1 cellular context compared by ENCODE assay signal in genomic region chr1:230868736-230869385, GRCh38.
A peak's percentile ranks its signal among the peaks of the same experiment; 100 is the strongest.
TF ChIP-seq lines count a peak whose summit lies in the region.

No MANE protein-coding gene starts in this region.

TF ChIP-seq in HepG2, 621 proteins besides CTCF, POLR2A, EP300 and RAD21 (continued from another document and continues in another):
- TF ChIP-seq TEF (CRISPR knock-in tag; IDR thresholded peaks at IDR 0.05): 0 out of 2 replicates have a peak, but pooled peaks have one; percentile 26
- peak; percentile 95 for TF ChIP-seq MYC (CRISPR knock-in tag; IDR thresholded peaks at IDR 0.05; ENCODE audit: borderline replicate concordance)
- 0 out of 2 replicates have a peak, but pooled peaks have one; percentile 66 for TF ChIP-seq MTF2 (CRISPR knock-in tag; IDR thresholded peaks at IDR 0.05; ENCODE audit: borderline replicate concordance)
- 0 out of 2 replicates have a peak, but pooled peaks have one; percentile 44 for TF ChIP-seq ZNF557 (CRISPR knock-in tag; IDR thresholded peaks at IDR 0.05)
- TF ChIP-seq ZNF274 (CRISPR knock-in tag; IDR thresholded peaks at IDR 0.05): 0 out of 2 replicates have a peak, but pooled peaks have one; percentile 42
- TF ChIP-seq ARID5B (CRISPR knock-in tag; IDR thresholded peaks at IDR 0.05): 0 out of 2 replicates have a peak, but pooled peaks have one; percentile 7
- TF ChIP-seq BRD4 (CRISPR knock-in tag; IDR thresholded peaks at IDR 0.05): peak; percentile 60; the same call in 1 of the 2 replicates
- no peak for TF ChIP-seq SNAI1 (CRISPR knock-in tag; IDR thresholded peaks at IDR 0.05; ENCODE audit: borderline replicate concordance)
- TF ChIP-seq SETDB1 (CRISPR knock-in tag; IDR thresholded peaks at IDR 0.05; ENCODE audit: borderline replicate concordance): peak; percentile 82; the same call in 1 of the 2 replicates
- TF ChIP-seq, protein P1, sequence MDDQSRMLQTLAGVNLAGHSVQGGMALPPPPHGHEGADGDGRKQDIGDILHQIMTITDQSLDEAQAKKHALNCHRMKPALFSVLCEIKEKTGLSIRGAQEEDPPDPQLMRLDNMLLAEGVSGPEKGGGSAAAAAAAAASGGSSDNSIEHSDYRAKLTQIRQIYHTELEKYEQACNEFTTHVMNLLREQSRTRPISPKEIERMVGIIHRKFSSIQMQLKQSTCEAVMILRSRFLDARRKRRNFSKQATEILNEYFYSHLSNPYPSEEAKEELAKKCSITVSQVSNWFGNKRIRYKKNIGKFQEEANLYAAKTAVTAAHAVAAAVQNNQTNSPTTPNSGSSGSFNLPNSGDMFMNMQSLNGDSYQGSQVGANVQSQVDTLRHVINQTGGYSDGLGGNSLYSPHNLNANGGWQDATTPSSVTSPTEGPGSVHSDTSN (CRISPR knock-in tag; IDR thresholded peaks at IDR 0.05; ENCODE audit: borderline replicate concordance): no peak
- 0 out of 2 replicates have a peak, but pooled peaks have one; percentile 39 for TF ChIP-seq ESRRA (CRISPR knock-in tag; IDR thresholded peaks at IDR 0.05; ENCODE audit: low read depth)
- TF ChIP-seq, protein P2, sequence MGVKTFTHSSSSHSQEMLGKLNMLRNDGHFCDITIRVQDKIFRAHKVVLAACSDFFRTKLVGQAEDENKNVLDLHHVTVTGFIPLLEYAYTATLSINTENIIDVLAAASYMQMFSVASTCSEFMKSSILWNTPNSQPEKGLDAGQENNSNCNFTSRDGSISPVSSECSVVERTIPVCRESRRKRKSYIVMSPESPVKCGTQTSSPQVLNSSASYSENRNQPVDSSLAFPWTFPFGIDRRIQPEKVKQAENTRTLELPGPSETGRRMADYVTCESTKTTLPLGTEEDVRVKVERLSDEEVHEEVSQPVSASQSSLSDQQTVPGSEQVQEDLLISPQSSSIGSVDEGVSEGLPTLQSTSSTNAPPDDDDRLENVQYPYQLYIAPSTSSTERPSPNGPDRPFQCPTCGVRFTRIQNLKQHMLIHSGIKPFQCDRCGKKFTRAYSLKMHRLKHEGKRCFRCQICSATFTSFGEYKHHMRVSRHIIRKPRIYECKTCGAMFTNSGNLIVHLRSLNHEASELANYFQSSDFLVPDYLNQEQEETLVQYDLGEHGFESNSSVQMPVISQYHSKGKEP (CRISPR knock-in tag; IDR thresholded peaks at IDR 0.05): peak; percentile 24; the same call in 1 of the 2 replicates
- peak; percentile 27; the same call in 1 of the 2 replicates for TF ChIP-seq ZSCAN21 (CRISPR knock-in tag; IDR thresholded peaks at IDR 0.05; ENCODE audit: borderline replicate concordance)
- peak; percentile 64; the same call in 1 of the 2 replicates for TF ChIP-seq ZNF605 (CRISPR knock-in tag; IDR thresholded peaks at IDR 0.05)
- no peak for TF ChIP-seq HOXA7 (CRISPR knock-in tag; IDR thresholded peaks at IDR 0.05)
- TF ChIP-seq SOX13 (IDR thresholded peaks at IDR 0.05): no peak
- peak in 1 of 2 experiments; percentile 42; a peak in 1 of 4 replicates for TF ChIP-seq SOX13 (CRISPR knock-in tag; conservative IDR thresholded peaks at IDR 0.05 in 1 of 2, IDR thresholded peaks at IDR 0.05 in 1 of 2)
- TF ChIP-seq ZNF572 (CRISPR knock-in tag; IDR thresholded peaks at IDR 0.05): peak; percentile 94; the same call in 1 of the 2 replicates
- 0 out of 2 replicates have a peak, but pooled peaks have one; percentile 28 for TF ChIP-seq CENPT (CRISPR knock-in tag; IDR thresholded peaks at IDR 0.05; ENCODE audit: low read depth)
- TF ChIP-seq REXO4 (CRISPR knock-in tag; IDR thresholded peaks at IDR 0.05; ENCODE audit: borderline replicate concordance): no peak
- TF ChIP-seq SNAPC5 (CRISPR knock-in tag; IDR thresholded peaks at IDR 0.05; ENCODE audit: borderline replicate concordance): no peak
- TF ChIP-seq EEA1 (CRISPR knock-in tag; IDR thresholded peaks at IDR 0.05; ENCODE audit: borderline replicate concordance): 0 out of 2 replicates have a peak, but pooled peaks have one; percentile 42
- TF ChIP-seq KDM5B (CRISPR knock-in tag; IDR thresholded peaks at IDR 0.05; ENCODE audit: borderline replicate concordance): peak; percentile 26; the same call in 1 of the 2 replicates
- peak; percentile 69; the same call in 1 of the 2 replicates for TF ChIP-seq ZNF501 (CRISPR knock-in tag; IDR thresholded peaks at IDR 0.05)
- no peak for TF ChIP-seq RBM39 (IDR thresholded peaks at IDR 0.05; ENCODE audit: low read depth, low read length, poor library complexity, severe bottlenecking)
- 0 out of 2 replicates have a peak, but pooled peaks have one; percentile 59 for TF ChIP-seq ZNF552 (CRISPR knock-in tag; IDR thresholded peaks at IDR 0.05; ENCODE audit: borderline replicate concordance)
- TF ChIP-seq CEBPG (CRISPR knock-in tag; IDR thresholded peaks at IDR 0.05): no peak
- peak; percentile 39; the same call in 1 of the 2 replicates for TF ChIP-seq GABPB1 (CRISPR knock-in tag; IDR thresholded peaks at IDR 0.05)
- no peak for TF ChIP-seq RNF219 (CRISPR knock-in tag; IDR thresholded peaks at IDR 0.05)
- TF ChIP-seq SP4 (CRISPR knock-in tag; IDR thresholded peaks at IDR 0.05): peak; percentile 21; the same call in 1 of the 2 replicates
- TF ChIP-seq ZNF292 (CRISPR knock-in tag; IDR thresholded peaks at IDR 0.05; ENCODE audit: borderline replicate concordance, low read depth): no peak
- TF ChIP-seq FOXO4 (CRISPR knock-in tag; conservative IDR thresholded peaks at IDR 0.05): 0 out of 2 replicates have a peak, but pooled peaks have one; percentile 80
- TF ChIP-seq CENPBD1 (CRISPR knock-in tag; IDR thresholded peaks at IDR 0.05; ENCODE audit: borderline replicate concordance, low read depth): no peak
- TF ChIP-seq, protein P3, sequence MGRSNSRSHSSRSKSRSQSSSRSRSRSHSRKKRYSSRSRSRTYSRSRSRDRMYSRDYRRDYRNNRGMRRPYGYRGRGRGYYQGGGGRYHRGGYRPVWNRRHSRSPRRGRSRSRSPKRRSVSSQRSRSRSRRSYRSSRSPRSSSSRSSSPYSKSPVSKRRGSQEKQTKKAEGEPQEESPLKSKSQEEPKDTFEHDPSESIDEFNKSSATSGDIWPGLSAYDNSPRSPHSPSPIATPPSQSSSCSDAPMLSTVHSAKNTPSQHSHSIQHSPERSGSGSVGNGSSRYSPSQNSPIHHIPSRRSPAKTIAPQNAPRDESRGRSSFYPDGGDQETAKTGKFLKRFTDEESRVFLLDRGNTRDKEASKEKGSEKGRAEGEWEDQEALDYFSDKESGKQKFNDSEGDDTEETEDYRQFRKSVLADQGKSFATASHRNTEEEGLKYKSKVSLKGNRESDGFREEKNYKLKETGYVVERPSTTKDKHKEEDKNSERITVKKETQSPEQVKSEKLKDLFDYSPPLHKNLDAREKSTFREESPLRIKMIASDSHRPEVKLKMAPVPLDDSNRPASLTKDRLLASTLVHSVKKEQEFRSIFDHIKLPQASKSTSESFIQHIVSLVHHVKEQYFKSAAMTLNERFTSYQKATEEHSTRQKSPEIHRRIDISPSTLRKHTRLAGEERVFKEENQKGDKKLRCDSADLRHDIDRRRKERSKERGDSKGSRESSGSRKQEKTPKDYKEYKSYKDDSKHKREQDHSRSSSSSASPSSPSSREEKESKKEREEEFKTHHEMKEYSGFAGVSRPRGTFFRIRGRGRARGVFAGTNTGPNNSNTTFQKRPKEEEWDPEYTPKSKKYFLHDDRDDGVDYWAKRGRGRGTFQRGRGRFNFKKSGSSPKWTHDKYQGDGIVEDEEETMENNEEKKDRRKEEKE (IDR thresholded peaks at IDR 0.05): no peak
- TF ChIP-seq ZNF101 (CRISPR knock-in tag; IDR thresholded peaks at IDR 0.05; ENCODE audit: borderline replicate concordance, low read depth): no peak
- TF ChIP-seq ZSCAN9 (CRISPR knock-in tag; IDR thresholded peaks at IDR 0.05; ENCODE audit: borderline replicate concordance): no peak
- TF ChIP-seq, protein P4, sequence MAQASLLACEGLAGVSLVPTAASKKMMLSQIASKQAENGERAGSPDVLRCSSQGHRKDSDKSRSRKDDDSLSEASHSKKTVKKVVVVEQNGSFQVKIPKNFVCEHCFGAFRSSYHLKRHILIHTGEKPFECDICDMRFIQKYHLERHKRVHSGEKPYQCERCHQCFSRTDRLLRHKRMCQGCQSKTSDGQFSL (CRISPR knock-in tag; IDR thresholded peaks at IDR 0.05): peak; percentile 50; the same call in 1 of the 2 replicates
- TF ChIP-seq ELF1 (CRISPR knock-in tag; IDR thresholded peaks at IDR 0.05): peak; percentile 34; the same call in 1 of the 2 replicates
- TF ChIP-seq HNF4G (IDR thresholded peaks at IDR 0.05; ENCODE audit: borderline replicate concordance, low read depth, low read length): no peak
- 0 out of 2 replicates have a peak, but pooled peaks have one; percentile 34 for TF ChIP-seq HNF4G (CRISPR knock-in tag; IDR thresholded peaks at IDR 0.05; ENCODE audit: borderline replicate concordance, low read depth)
- TF ChIP-seq USF2 (IDR thresholded peaks at IDR 0.05; ENCODE audit: low read depth, low read length): 0 out of 2 replicates have a peak, but pooled peaks have one; percentile 18
- TF ChIP-seq USF2 (CRISPR knock-in tag; IDR thresholded peaks at IDR 0.05; ENCODE audit: borderline replicate concordance): peak; percentile 46; the same call in 1 of the 2 replicates
- TF ChIP-seq ZEB1 (IDR thresholded peaks at IDR 0.05; ENCODE audit: insufficient replicate concordance, low read depth): peak; percentile 41
